Comparison of ENCODE assay signal across 8 cellular contexts in the genomic region with DNA sequence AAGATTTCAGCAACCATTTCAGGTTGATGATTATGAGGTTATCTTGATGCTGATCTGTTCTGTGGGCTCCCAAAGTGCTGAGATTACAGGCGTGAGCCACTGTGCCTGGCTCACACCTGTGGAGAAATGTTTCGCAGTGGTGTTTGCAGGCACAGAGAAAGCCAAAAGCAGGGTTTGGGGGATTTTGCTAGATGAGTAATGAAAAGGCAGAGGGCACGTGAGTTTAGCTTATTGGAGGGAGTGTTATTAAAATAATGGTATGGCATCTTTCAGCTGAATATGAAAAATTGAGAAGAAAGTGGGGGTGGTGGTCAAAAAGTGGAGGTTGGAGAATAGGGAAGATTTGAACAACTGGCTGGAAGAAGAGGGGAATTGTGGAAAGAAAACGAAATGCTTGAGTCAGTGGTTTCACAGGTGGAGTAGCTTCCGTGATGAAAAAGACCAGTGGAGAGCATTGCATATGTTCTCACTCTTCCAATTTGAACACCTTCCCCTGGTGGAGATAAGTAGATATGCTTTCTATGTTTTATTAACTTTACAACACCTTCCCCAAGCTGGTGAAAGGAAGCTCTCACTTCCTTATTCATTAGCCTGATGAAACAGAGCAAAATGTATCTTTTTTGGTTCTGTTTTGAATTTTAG.
DNase-seq lines count a peak whose midpoint lies in the region; ATAC-seq and TF ChIP-seq lines count a peak whose summit lies in the region.

No MANE protein-coding gene starts in this region.

- H3K4me2 ChIP-seq in OCI-LY3 (ENCODE audit: low read length) = peak overlapping the region; percentile 99

- peaks cover 6% of the 10 kb centered on the region; the same call in 1 of the 2 replicates for H3K27me3 ChIP-seq in OCI-LY3 (ENCODE audit: low read depth, low read length)

- TF ChIP-seq CTCF in OCI-LY3 (IDR thresholded peaks at IDR 0.05; ENCODE audit: low read depth, low read length) = peak; percentile 19; the same call in 1 of the 2 replicates

- peak; percentile 27 for ATAC-seq in HG02623 (IDR thresholded peaks at IDR 0.05; ENCODE audit: unreplicated experiment)

- H4K20me1 ChIP-seq in OCI-LY3 (ENCODE audit: insufficient read depth, low read length) = peaks cover 9% of the 10 kb centered on the region; the same call in 1 of the 2 replicates

- no peak overlapping the region for H2AFZ ChIP-seq in OCI-LY3 (ENCODE audit: low read depth, low read length)

- DNase-seq in NCI-H146 (lab: John Stamatoyannopoulos, UW) (peak; percentile 1), NCI-H146 treated with DMSO at 0.1 percent for 48 hours (lab: John Stamatoyannopoulos, UW; ENCODE audit: unreplicated experiment) (no peak), germinal center (ENCODE audit: low spot score) (peak; percentile 38), nucleus accumbens (lab: John Stamatoyannopoulos, UW) (no peak), NCI-H1048 (lab: John Stamatoyannopoulos, UW) (no peak), UCSD-AML1 (lab: John Stamatoyannopoulos, UW; ENCODE audit: unreplicated experiment) (no peak)

- peaks cover 41% of the 10 kb centered on the region for H3K4me1 ChIP-seq in OCI-LY3 (ENCODE audit: low read length)

- H3K36me3 ChIP-seq in OCI-LY3 (replicated peaks; ENCODE audit: low read depth, low read length) = peaks cover 4% of the 10 kb centered on the region

- peak overlapping the region; percentile 99 for H3K27ac ChIP-seq in OCI-LY3 (ENCODE audit: low read length)

- no peaks in the 10 kb centered on the region for H3K79me2 ChIP-seq in OCI-LY3 (ENCODE audit: low read length)

- no peaks in the 10 kb centered on the region for H3K9me3 ChIP-seq in OCI-LY3 (ENCODE audit: insufficient read depth, low read length)

- H3K9ac ChIP-seq in OCI-LY3 (ENCODE audit: low read length) = peak overlapping the region; percentile 77

- H3K4me3 ChIP-seq in OCI-LY3 (ENCODE audit: low read length) = peak overlapping the region; percentile 91

Comparison
In these comparisons a context has a peak if more than half of its experiments do, and no peak if none do; other contexts are left out.
1. DNase-seq: peak in NCI-H146 (single experiment) and germinal center (single experiment); none in NCI-H146 treated with DMSO at 0.1 percent for 48 hours (single experiment), nucleus accumbens (0 of 56), NCI-H1048 (single experiment) and UCSD-AML1 (single experiment).